Comparison of ENCODE assay signal across 1 cellular context in genomic region chr1:14113841-14114567, GRCh38.
TF ChIP-seq lines count a peak whose summit lies in the region.

No MANE protein-coding gene starts in this region.

TF ChIP-seq in K562, 482 proteins besides CTCF, POLR2A, EP300 and RAD21 (continued from another document):
- peak; percentile 64 for TF ChIP-seq DEAF1 (CRISPR knock-in tag; IDR thresholded peaks at IDR 0.05)
- no peak for TF ChIP-seq SIRT6 (IDR thresholded peaks at IDR 0.05; ENCODE audit: low read depth, low read length)
- no peak for TF ChIP-seq SMARCA4 (IDR thresholded peaks at IDR 0.05)
- no peak for TF ChIP-seq JUN (IDR thresholded peaks at IDR 0.05; ENCODE audit: borderline replicate concordance, low read depth, low read length)
- no peak for TF ChIP-seq JUN (CRISPR knock-in tag; IDR thresholded peaks at IDR 0.05; ENCODE audit: borderline replicate concordance)
- no peak for TF ChIP-seq CEBPZ (IDR thresholded peaks at IDR 0.05; ENCODE audit: borderline replicate concordance, low read depth, low read length)
- no peak for TF ChIP-seq FOXM1 (IDR thresholded peaks at IDR 0.05; ENCODE audit: low read depth)
- no peak for TF ChIP-seq FOXM1 (CRISPR knock-in tag; IDR thresholded peaks at IDR 0.05; ENCODE audit: low read depth)
- no peak for TF ChIP-seq ZBTB5 (IDR thresholded peaks at IDR 0.05)
- TF ChIP-seq LARP7 (IDR thresholded peaks at IDR 0.05) = no peak
- no peak for TF ChIP-seq DNMT1 (IDR thresholded peaks at IDR 0.05)
- no peak for TF ChIP-seq EGR1 (conservative IDR thresholded peaks at IDR 0.05)
- no peak for TF ChIP-seq ZNF75A (CRISPR knock-in tag; IDR thresholded peaks at IDR 0.05)
- no peak for TF ChIP-seq BRF2 (IDR thresholded peaks at IDR 0.05; ENCODE audit: borderline replicate concordance, insufficient read depth, insufficient read length)
